ENCODE assay signal across 1 cellular context in the genomic region with DNA sequence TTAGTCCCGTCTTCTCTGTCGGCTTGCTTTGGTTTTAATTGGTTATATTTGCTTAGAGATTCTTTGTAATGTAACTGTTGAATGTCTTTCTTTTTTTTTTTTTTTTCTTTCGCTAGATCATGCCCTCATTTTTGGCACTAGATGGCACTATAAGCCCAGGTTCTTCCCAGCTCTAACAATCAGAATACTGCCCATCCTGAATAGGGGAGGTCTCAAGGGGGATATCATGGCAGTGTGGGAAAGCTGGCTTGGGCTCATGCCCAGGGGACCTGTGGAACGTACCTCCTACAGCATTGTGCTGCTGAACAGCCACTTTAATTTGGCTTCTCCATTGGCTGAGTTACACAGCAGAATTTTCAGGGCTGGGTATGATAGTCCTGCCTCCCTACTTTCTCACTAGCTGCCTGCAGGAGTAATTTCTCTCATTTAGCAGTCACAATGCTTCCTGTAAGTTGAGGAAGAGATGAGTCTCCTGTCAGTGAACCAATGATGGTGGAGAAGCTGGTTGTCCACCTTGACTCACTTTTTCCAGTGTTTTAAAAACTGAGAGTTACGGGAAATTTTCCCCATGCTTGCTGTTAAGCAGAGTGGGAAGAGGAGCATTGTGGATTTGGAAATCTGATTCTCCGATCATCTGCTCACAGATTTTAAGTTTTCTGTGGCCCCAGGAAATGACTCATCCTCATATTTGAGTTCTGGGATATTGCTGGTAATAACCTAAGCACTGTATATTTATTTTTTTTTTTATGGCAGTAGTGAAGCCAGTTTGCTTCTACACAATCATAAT.
A peak's percentile ranks its signal among the peaks of the same experiment; 100 is the strongest.
TF ChIP-seq lines count a peak whose summit lies in the region.

No MANE protein-coding gene starts in this region.

TF ChIP-seq in HepG2, 621 proteins besides CTCF, POLR2A, EP300 and RAD21 (continued from another document and continues in another):
- no peak for TF ChIP-seq ZNF513 (CRISPR knock-in tag; conservative IDR thresholded peaks at IDR 0.05)
- no peak for TF ChIP-seq PHB2 (IDR thresholded peaks at IDR 0.05; ENCODE audit: partially characterized antibody)
- no peak for TF ChIP-seq ZSCAN9 (CRISPR knock-in tag; IDR thresholded peaks at IDR 0.05; ENCODE audit: borderline replicate concordance)
- TF ChIP-seq ISX (CRISPR knock-in tag; conservative IDR thresholded peaks at IDR 0.05), result no peak
- no peak for TF ChIP-seq SOX13 (IDR thresholded peaks at IDR 0.05)
- no peak for TF ChIP-seq SOX13 (CRISPR knock-in tag; conservative IDR thresholded peaks at IDR 0.05 in 1 of 2, IDR thresholded peaks at IDR 0.05 in 1 of 2)
- TF ChIP-seq ZMYM2 (CRISPR knock-in tag; IDR thresholded peaks at IDR 0.05), result 0 out of 2 replicates have a peak, but pooled peaks have one; percentile 30
- TF ChIP-seq CENPX (CRISPR knock-in tag; IDR thresholded peaks at IDR 0.05), result no peak
- no peak for TF ChIP-seq ZNF350 (CRISPR knock-in tag; IDR thresholded peaks at IDR 0.05; ENCODE audit: borderline replicate concordance, low read depth)
- no peak for TF ChIP-seq TAF15 (IDR thresholded peaks at IDR 0.05; ENCODE audit: low read depth, low read length, poor library complexity, severe bottlenecking)
- TF ChIP-seq ZNF841 (CRISPR knock-in tag; IDR thresholded peaks at IDR 0.05; ENCODE audit: borderline replicate concordance), result 0 out of 2 replicates have a peak, but pooled peaks have one; percentile 28
- TF ChIP-seq ZNF225 (CRISPR knock-in tag; IDR thresholded peaks at IDR 0.05), result peak; percentile 100; the same call in 1 of the 2 replicates
- TF ChIP-seq, protein P1, sequence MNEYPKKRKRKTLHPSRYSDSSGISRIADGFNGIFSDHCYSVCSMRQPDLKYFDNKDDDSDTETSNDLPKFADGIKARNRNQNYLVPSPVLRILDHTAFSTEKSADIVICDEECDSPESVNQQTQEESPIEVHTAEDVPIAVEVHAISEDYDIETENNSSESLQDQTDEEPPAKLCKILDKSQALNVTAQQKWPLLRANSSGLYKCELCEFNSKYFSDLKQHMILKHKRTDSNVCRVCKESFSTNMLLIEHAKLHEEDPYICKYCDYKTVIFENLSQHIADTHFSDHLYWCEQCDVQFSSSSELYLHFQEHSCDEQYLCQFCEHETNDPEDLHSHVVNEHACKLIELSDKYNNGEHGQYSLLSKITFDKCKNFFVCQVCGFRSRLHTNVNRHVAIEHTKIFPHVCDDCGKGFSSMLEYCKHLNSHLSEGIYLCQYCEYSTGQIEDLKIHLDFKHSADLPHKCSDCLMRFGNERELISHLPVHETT (CRISPR knock-in tag; conservative IDR thresholded peaks at IDR 0.05), result no peak
- TF ChIP-seq MED8 (CRISPR knock-in tag; IDR thresholded peaks at IDR 0.05; ENCODE audit: insufficient replicate concordance), result no peak
- TF ChIP-seq SALL2 (CRISPR knock-in tag; IDR thresholded peaks at IDR 0.05), result no peak
- no peak for TF ChIP-seq ZNF20 (CRISPR knock-in tag; IDR thresholded peaks at IDR 0.05)
- 0 out of 2 replicates have a peak, but pooled peaks have one; percentile 21 for TF ChIP-seq PHF21A (CRISPR knock-in tag; IDR thresholded peaks at IDR 0.05)
- TF ChIP-seq SNRNP70 (IDR thresholded peaks at IDR 0.05; ENCODE audit: low read depth, low read length), result no peak
- no peak for TF ChIP-seq BHLHE40 (IDR thresholded peaks at IDR 0.05; ENCODE audit: low read length)
- TF ChIP-seq ZNF556 (CRISPR knock-in tag; IDR thresholded peaks at IDR 0.05; ENCODE audit: borderline replicate concordance), result no peak
- TF ChIP-seq, protein P2, sequence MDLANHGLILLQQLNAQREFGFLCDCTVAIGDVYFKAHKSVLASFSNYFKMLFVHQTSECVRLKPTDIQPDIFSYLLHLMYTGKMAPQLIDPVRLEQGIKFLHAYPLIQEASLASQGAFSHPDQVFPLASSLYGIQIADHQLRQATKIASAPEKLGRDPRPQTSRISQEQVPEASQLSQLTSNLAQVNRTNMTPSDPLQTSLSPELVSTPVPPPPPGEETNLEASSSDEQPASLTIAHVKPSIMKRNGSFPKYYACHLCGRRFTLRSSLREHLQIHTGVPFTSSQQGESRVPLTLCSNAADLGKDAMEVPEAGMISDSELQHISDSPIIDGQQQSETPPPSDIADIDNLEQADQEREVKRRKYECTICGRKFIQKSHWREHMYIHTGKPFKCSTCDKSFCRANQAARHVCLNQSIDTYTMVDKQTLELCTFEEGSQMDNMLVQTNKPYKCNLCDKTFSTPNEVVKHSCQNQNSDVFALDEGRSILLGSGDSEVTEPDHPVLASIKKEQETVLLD (CRISPR knock-in tag; IDR thresholded peaks at IDR 0.05; ENCODE audit: low read depth), result no peak
- no peak for TF ChIP-seq ZNF580 (CRISPR knock-in tag; IDR thresholded peaks at IDR 0.05; ENCODE audit: borderline replicate concordance, low read depth)
- no peak for TF ChIP-seq ZFP36 (IDR thresholded peaks at IDR 0.05; ENCODE audit: borderline replicate concordance, low read depth, low read length, partially characterized antibody)
- TF ChIP-seq TARDBP (CRISPR knock-in tag; IDR thresholded peaks at IDR 0.05), result 0 out of 2 replicates have a peak, but pooled peaks have one; percentile 25
- TF ChIP-seq ETS1 (CRISPR knock-in tag; IDR thresholded peaks at IDR 0.05), result no peak
- TF ChIP-seq HHEX (CRISPR knock-in tag; IDR thresholded peaks at IDR 0.05), result no peak
- TF ChIP-seq ARID2 (CRISPR knock-in tag; IDR thresholded peaks at IDR 0.05; ENCODE audit: borderline replicate concordance), result no peak
- no peak for TF ChIP-seq ZFP36L1 (CRISPR knock-in tag; IDR thresholded peaks at IDR 0.05)
- no peak for TF ChIP-seq ZNF572 (CRISPR knock-in tag; IDR thresholded peaks at IDR 0.05)
- TF ChIP-seq NR1H2 (CRISPR knock-in tag; IDR thresholded peaks at IDR 0.05; ENCODE audit: borderline replicate concordance, low read depth), result no peak
- TF ChIP-seq, protein P3, sequence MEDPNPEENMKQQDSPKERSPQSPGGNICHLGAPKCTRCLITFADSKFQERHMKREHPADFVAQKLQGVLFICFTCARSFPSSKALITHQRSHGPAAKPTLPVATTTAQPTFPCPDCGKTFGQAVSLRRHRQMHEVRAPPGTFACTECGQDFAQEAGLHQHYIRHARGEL (CRISPR knock-in tag; IDR thresholded peaks at IDR 0.05), result no peak
- TF ChIP-seq DNMT1 (CRISPR knock-in tag; IDR thresholded peaks at IDR 0.05), result no peak
- TF ChIP-seq, protein P4, sequence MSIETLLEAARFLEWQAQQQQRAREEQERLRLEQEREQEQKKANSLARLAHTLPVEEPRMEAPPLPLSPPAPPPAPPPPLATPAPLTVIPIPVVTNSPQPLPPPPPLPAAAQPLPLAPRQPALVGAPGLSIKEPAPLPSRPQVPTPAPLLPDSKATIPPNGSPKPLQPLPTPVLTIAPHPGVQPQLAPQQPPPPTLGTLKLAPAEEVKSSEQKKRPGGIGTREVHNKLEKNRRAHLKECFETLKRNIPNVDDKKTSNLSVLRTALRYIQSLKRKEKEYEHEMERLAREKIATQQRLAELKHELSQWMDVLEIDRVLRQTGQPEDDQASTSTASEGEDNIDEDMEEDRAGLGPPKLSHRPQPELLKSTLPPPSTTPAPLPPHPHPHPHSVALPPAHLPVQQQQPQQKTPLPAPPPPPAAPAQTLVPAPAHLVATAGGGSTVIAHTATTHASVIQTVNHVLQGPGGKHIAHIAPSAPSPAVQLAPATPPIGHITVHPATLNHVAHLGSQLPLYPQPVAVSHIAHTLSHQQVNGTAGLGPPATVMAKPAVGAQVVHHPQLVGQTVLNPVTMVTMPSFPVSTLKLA (IDR thresholded peaks at IDR 0.05), result no peak
- TF ChIP-seq ZNF784 (CRISPR knock-in tag; IDR thresholded peaks at IDR 0.05; ENCODE audit: borderline replicate concordance), result no peak
- TF ChIP-seq, protein P5, sequence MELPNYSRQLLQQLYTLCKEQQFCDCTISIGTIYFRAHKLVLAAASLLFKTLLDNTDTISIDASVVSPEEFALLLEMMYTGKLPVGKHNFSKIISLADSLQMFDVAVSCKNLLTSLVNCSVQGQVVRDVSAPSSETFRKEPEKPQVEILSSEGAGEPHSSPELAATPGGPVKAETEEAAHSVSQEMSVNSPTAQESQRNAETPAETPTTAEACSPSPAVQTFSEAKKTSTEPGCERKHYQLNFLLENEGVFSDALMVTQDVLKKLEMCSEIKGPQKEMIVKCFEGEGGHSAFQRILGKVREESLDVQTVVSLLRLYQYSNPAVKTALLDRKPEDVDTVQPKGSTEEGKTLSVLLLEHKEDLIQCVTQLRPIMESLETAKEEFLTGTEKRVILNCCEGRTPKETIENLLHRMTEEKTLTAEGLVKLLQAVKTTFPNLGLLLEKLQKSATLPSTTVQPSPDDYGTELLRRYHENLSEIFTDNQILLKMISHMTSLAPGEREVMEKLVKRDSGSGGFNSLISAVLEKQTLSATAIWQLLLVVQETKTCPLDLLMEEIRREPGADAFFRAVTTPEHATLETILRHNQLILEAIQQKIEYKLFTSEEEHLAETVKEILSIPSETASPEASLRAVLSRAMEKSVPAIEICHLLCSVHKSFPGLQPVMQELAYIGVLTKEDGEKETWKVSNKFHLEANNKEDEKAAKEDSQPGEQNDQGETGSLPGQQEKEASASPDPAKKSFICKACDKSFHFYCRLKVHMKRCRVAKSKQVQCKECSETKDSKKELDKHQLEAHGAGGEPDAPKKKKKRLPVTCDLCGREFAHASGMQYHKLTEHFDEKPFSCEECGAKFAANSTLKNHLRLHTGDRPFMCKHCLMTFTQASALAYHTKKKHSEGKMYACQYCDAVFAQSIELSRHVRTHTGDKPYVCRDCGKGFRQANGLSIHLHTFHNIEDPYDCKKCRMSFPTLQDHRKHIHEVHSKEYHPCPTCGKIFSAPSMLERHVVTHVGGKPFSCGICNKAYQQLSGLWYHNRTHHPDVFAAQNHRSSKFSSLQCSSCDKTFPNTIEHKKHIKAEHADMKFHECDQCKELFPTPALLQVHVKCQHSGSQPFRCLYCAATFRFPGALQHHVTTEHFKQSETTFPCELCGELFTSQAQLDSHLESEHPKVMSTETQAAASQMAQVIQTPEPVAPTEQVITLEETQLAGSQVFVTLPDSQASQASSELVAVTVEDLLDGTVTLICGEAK (IDR thresholded peaks at IDR 0.05), result no peak
- TF ChIP-seq, protein P5 (CRISPR knock-in tag; IDR thresholded peaks at IDR 0.05), result no peak
- TF ChIP-seq, protein P6, sequence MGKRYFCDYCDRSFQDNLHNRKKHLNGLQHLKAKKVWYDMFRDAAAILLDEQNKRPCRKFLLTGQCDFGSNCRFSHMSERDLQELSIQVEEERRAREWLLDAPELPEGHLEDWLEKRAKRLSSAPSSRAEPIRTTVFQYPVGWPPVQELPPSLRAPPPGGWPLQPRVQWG (CRISPR knock-in tag; IDR thresholded peaks at IDR 0.05; ENCODE audit: borderline replicate concordance, low read depth), result no peak
- TF ChIP-seq THAP11 (CRISPR knock-in tag; IDR thresholded peaks at IDR 0.05), result 0 out of 2 replicates have a peak, but pooled peaks have one; percentile 29
- no peak for TF ChIP-seq ZNF589 (CRISPR knock-in tag; conservative IDR thresholded peaks at IDR 0.05)
- TF ChIP-seq SOX6 (IDR thresholded peaks at IDR 0.05), result no peak
- TF ChIP-seq SOX6 (CRISPR knock-in tag; IDR thresholded peaks at IDR 0.05), result peak; percentile 6; the same call in 1 of the 2 replicates
- no peak for TF ChIP-seq RFXANK (CRISPR knock-in tag; IDR thresholded peaks at IDR 0.05)
- no peak for TF ChIP-seq ADNP (CRISPR knock-in tag; IDR thresholded peaks at IDR 0.05)
- TF ChIP-seq AGO1 (IDR thresholded peaks at IDR 0.05; ENCODE audit: low read depth, low read length, poor library complexity, severe bottlenecking), result no peak
